Comparison of ENCODE assay signal across 1 cellular context in the genomic region with DNA sequence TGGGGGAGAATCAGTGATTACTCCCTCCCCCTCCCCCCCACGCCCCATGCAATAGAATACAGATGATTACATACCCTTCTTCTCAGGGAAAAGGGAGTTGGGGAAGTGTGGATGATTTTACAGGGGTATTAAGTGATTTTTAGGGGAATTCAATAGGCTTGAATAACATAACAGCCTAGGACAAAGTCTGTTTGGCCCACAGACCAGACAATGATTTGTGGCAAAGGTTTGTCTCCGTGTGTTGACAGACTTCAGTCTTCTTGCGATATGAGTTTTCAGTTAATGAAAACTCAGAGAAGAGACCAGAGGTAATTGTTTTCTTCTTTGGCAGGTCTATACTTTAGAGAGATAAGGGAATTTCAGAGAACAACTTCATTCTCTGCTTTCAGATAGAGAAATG.
TF ChIP-seq lines count a peak whose summit lies in the region.

No MANE protein-coding gene starts in this region.

TF ChIP-seq in GM23338, 12 proteins besides CTCF, POLR2A, EP300 and RAD21 (continued from another document):
- TF ChIP-seq, protein P1, sequence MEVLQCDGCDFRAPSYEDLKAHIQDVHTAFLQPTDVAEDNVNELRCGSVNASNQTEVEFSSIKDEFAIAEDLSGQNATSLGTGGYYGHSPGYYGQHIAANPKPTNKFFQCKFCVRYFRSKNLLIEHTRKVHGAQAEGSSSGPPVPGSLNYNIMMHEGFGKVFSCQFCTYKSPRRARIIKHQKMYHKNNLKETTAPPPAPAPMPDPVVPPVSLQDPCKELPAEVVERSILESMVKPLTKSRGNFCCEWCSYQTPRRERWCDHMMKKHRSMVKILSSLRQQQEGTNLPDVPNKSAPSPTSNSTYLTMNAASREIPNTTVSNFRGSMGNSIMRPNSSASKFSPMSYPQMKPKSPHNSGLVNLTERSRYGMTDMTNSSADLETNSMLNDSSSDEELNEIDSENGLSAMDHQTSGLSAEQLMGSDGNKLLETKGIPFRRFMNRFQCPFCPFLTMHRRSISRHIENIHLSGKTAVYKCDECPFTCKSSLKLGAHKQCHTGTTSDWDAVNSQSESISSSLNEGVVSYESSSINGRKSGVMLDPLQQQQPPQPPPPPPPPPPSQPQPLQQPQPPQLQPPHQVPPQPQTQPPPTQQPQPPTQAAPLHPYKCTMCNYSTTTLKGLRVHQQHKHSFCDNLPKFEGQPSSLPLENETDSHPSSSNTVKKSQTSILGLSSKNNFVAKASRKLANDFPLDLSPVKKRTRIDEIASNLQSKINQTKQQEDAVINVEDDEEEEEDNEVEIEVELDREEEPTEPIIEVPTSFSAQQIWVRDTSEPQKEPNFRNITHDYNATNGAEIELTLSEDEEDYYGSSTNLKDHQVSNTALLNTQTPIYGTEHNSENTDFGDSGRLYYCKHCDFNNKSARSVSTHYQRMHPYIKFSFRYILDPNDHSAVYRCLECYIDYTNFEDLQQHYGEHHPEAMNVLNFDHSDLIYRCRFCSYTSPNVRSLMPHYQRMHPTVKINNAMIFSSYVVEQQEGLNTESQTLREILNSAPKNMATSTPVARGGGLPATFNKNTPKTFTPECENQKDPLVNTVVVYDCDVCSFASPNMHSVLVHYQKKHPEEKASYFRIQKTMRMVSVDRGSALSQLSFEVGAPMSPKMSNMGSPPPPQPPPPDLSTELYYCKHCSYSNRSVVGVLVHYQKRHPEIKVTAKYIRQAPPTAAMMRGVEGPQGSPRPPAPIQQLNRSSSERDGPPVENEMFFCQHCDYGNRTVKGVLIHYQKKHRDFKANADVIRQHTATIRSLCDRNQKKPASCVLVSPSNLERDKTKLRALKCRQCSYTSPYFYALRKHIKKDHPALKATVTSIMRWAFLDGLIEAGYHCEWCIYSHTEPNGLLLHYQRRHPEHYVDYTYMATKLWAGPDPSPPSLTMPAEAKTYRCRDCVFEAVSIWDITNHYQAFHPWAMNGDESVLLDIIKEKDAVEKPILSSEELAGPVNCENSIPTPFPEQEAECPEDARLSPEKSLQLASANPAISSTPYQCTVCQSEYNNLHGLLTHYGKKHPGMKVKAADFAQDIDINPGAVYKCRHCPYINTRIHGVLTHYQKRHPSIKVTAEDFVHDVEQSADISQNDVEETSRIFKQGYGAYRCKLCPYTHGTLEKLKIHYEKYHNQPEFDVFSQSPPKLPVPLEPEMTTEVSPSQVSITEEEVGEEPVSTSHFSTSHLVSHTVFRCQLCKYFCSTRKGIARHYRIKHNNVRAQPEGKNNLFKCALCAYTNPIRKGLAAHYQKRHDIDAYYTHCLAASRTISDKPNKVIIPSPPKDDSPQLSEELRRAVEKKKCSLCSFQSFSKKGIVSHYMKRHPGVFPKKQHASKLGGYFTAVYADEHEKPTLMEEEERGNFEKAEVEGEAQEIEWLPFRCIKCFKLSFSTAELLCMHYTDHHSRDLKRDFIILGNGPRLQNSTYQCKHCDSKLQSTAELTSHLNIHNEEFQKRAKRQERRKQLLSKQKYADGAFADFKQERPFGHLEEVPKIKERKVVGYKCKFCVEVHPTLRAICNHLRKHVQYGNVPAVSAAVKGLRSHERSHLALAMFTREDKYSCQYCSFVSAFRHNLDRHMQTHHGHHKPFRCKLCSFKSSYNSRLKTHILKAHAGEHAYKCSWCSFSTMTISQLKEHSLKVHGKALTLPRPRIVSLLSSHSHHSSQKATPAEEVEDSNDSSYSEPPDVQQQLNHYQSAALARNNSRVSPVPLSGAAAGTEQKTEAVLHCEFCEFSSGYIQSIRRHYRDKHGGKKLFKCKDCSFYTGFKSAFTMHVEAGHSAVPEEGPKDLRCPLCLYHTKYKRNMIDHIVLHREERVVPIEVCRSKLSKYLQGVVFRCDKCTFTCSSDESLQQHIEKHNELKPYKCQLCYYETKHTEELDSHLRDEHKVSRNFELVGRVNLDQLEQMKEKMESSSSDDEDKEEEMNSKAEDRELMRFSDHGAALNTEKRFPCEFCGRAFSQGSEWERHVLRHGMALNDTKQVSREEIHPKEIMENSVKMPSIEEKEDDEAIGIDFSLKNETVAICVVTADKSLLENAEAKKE (CRISPR knock-in tag; IDR thresholded peaks at IDR 0.05), result no peak
- TF ChIP-seq EZH2 (IDR thresholded peaks at IDR 0.05; ENCODE audit: low read depth, unreplicated experiment) (no peak), POLR2AphosphoS5 (IDR thresholded peaks at IDR 0.05; ENCODE audit: low read depth) (no peak)
- TF ChIP-seq, protein P2, sequence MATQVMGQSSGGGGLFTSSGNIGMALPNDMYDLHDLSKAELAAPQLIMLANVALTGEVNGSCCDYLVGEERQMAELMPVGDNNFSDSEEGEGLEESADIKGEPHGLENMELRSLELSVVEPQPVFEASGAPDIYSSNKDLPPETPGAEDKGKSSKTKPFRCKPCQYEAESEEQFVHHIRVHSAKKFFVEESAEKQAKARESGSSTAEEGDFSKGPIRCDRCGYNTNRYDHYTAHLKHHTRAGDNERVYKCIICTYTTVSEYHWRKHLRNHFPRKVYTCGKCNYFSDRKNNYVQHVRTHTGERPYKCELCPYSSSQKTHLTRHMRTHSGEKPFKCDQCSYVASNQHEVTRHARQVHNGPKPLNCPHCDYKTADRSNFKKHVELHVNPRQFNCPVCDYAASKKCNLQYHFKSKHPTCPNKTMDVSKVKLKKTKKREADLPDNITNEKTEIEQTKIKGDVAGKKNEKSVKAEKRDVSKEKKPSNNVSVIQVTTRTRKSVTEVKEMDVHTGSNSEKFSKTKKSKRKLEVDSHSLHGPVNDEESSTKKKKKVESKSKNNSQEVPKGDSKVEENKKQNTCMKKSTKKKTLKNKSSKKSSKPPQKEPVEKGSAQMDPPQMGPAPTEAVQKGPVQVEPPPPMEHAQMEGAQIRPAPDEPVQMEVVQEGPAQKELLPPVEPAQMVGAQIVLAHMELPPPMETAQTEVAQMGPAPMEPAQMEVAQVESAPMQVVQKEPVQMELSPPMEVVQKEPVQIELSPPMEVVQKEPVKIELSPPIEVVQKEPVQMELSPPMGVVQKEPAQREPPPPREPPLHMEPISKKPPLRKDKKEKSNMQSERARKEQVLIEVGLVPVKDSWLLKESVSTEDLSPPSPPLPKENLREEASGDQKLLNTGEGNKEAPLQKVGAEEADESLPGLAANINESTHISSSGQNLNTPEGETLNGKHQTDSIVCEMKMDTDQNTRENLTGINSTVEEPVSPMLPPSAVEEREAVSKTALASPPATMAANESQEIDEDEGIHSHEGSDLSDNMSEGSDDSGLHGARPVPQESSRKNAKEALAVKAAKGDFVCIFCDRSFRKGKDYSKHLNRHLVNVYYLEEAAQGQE (IDR thresholded peaks at IDR 0.05; ENCODE audit: unreplicated experiment), result no peak
